In the genomic region with DNA sequence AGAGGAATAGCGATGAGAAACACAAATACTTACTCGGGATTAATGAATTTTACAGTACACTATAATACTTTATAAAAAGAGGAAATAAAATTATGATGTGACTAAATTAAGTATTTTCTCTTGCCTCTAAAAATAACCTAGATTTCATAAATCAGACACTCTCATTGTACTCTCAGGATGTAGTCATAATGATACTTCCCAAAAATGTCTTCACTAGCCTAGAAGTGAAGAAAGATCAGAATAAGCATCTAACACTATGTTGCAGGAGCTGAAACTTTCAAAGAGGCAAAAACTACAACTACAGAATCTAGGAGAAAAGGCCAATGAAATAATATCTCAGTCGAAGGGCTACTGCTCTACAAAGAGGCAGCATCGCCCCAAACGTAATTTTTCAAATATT, we compare ENCODE assay signal across 1 cellular context.
A peak's percentile ranks its signal among the peaks of the same experiment; 100 is the strongest.
TF ChIP-seq lines count a peak whose summit lies in the region.

No MANE protein-coding gene starts in this region.

TF ChIP-seq in GM12878, 131 proteins besides CTCF, POLR2A, EP300 and RAD21 (continued from another document):
- TF ChIP-seq, protein P1, sequence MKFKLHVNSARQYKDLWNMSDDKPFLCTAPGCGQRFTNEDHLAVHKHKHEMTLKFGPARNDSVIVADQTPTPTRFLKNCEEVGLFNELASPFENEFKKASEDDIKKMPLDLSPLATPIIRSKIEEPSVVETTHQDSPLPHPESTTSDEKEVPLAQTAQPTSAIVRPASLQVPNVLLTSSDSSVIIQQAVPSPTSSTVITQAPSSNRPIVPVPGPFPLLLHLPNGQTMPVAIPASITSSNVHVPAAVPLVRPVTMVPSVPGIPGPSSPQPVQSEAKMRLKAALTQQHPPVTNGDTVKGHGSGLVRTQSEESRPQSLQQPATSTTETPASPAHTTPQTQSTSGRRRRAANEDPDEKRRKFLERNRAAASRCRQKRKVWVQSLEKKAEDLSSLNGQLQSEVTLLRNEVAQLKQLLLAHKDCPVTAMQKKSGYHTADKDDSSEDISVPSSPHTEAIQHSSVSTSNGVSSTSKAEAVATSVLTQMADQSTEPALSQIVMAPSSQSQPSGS (IDR thresholded peaks at IDR 0.05; ENCODE audit: low read length), result 0 out of 2 replicates have a peak, but pooled peaks have one; percentile 31
- TF ChIP-seq NFIC (IDR thresholded peaks at IDR 0.05; ENCODE audit: low read depth, low read length), result peak; percentile 73
- no peak for TF ChIP-seq YBX1 (IDR thresholded peaks at IDR 0.05)
- TF ChIP-seq ZBED1 (IDR thresholded peaks at IDR 0.05; ENCODE audit: borderline replicate concordance), result no peak
